Comparison of ENCODE assay signal across 40 cellular contexts in genomic region chr1:3736708-3737107, GRCh38. TPM values are rescaled to one million over a fixed set of nuclear protein-coding genes. Genes with fewer than 3 reads are reported as not detected.
"Had no signal": no experiment of that assay in that cellular context is flagged by ENCODE, and none has a peak within 500 bp of the region (broad histone marks: within the 10 kb centered on the region; RNA-seq: fewer than 3 reads in every experiment).

No MANE protein-coding gene starts in this region.

- H3K27me3 ChIP-seq: adrenal gland, body of pancreas, cardiac muscle cell, ovary, uterus had no signal

- H3K4me1 ChIP-seq: adrenal gland, body of pancreas, uterus had no signal

- H3K4me3 ChIP-seq: adrenal gland, body of pancreas, cardiac muscle cell, gastroesophageal sphincter, lung, ovary, sigmoid colon, smooth muscle cell, uterus had no signal

- H3K36me3 ChIP-seq: ovary, uterus had no signal

- FAIRE-seq: endothelial cell of umbilical vein had no signal

- H3K9me3 ChIP-seq: adrenal gland, body of pancreas, gastroesophageal sphincter, ovary, sigmoid colon, uterus had no signal

- H3K27ac ChIP-seq: adrenal gland, body of pancreas, cardiac muscle cell, gastroesophageal sphincter, ovary, sigmoid colon, uterus had no signal

- DNase-seq: activated CD4-positive, alpha-beta memory T cell treated with anti-CD3 and anti-CD28 coated beads for 36 hours; activated CD4-positive, alpha-beta T cell treated with anti-CD3 and anti-CD28 coated beads, Interleukin-2, amount 10 ng/mL, durations not matched to agents 24 days and 14 days; activated CD4-positive, CD25-positive, alpha-beta regulatory T cell treated with anti-CD3 and anti-CD28 coated beads, Interleukin-2, amount 50 U/mL, for 72 hours; activated CD8-positive, alpha-beta memory T cell treated with anti-CD3 and anti-CD28 coated beads, Interleukin-2, amount 50 U/mL, for 4 hours; activated effector memory CD4-positive, alpha-beta T cell treated with anti-CD3 and anti-CD28 coated beads, Interleukin-2, amount 50 U/mL, for 16 hours; activated naive CD4-positive, alpha-beta T cell treated with anti-CD3 and anti-CD28 coated beads for 36 hours; activated naive CD8-positive, alpha-beta T cell treated with anti-CD3 and anti-CD28 coated beads for 36 hours; activated T-cell treated with anti-CD3 and anti-CD28 coated beads, Interleukin-2, amount 50 U/mL, for 1 hour; adrenal gland; aorta; body of pancreas; hippocampal formation; immature natural killer cell; mesendoderm; sigmoid colon; stimulated activated CD4-positive, alpha-beta T cell treated with anti-CD3 and anti-CD28 coated beads, Interleukin-15, amount 100 ng/mL, for 24 hours; stimulated activated CD4-positive, alpha-beta T cell treated with anti-CD3 and anti-CD28 coated beads, Interleukin-2, amount 100 ng/mL, for 24 hours; stimulated activated naive CD4-positive, alpha-beta T cell treated with Interleukin-2 at 50 U/mL for 16 hours; T-helper 1 cell; T1000; trophoblast cell; uterus had no signal

- ATAC-seq: body of pancreas; gastroesophageal sphincter; left lobe of liver; natural killer cell treated with Interleukin-12 subunit alpha and Interleukin-12 subunit beta and Interleukin-15 and Interleukin-18, amount 100 ng/mL, for 72 hours had no signal

- H3K4me2 ChIP-seq: smooth muscle cell had no signal

RNA-seq across cellular contexts. Expression of gene CCDC27, which starts 15.5 kb away (rescaled TPM):
- total RNA-seq: activated CD4-positive, alpha-beta memory T cell treated with anti-CD3 and anti-CD28 coated beads for 36 hours; activated CD4-positive, alpha-beta T cell treated with anti-CD3 and anti-CD28 coated beads, Interleukin-2, amount 10 ng/mL, durations not matched to agents 24 days and 14 days; activated CD8-positive, alpha-beta memory T cell treated with anti-CD3 and anti-CD28 coated beads for 36 hours; activated naive CD4-positive, alpha-beta T cell treated with anti-CD3 and anti-CD28 coated beads for 36 hours; activated naive CD8-positive, alpha-beta T cell treated with anti-CD3 and anti-CD28 coated beads for 36 hours; activated T-helper 1 cell treated with anti-CD3 and anti-CD28 coated beads, Interleukin-12 subunit alpha, Interleukin-12 subunit beta, Interleukin-2, Interleukin-4 antibody, amounts not matched to agents 30 ng/mL and 10 ng/mL and 1 ng/mL, durations not matched to agents 14 hours and 24 hours and 36 hours; adrenal gland; aorta; body of pancreas; endothelial cell of umbilical vein; fibroblast of lung; fibroblast of villous mesenchyme; gastroesophageal sphincter; kidney epithelial cell; left lobe of liver; lung; mononuclear cell; natural killer cell treated with Interleukin-12 subunit alpha and Interleukin-12 subunit beta and Interleukin-15 and Interleukin-18, amount 100 ng/mL, for 72 hours; ovary; progenitor cell of endocrine pancreas; renal cortical epithelial cell; sigmoid colon; smooth muscle cell; temporal lobe; uterus had no signal
- polyA plus RNA-seq: adrenal gland, aorta, endothelial cell of umbilical vein, esophagus, fibroblast of lung, immature natural killer cell, lung, sigmoid colon, smooth muscle cell had no signal

RNA-seq across cellular contexts. Expression of gene SMIM1, which starts 35.8 kb away (rescaled TPM):
- total RNA-seq: kidney epithelial cell; natural killer cell treated with Interleukin-12 subunit alpha and Interleukin-12 subunit beta and Interleukin-15 and Interleukin-18, amount 100 ng/mL, for 72 hours; temporal lobe had no signal
- polyA plus RNA-seq: fibroblast of lung had no signal
